Comparison of ENCODE assay signal across 8 cellular contexts in genomic region chr2:8692783-8693768, GRCh38. TPM values are rescaled to one million over a fixed set of nuclear protein-coding genes. Genes with fewer than 3 reads are reported as not detected.
DNase-seq lines count a peak whose midpoint lies in the region; ATAC-seq and TF ChIP-seq lines count a peak whose summit lies in the region.

No MANE protein-coding gene starts in this region.

- peaks cover 6% of the 10 kb centered on the region for H3K9me3 Mint-ChIP-seq in endodermal cell

- TF ChIP-seq CTCF in endodermal cell (conservative IDR thresholded peaks at IDR 0.05), result peak; percentile 93
- peak; percentile 12 to 21 (median 20) for TF ChIP-seq CTCF in uterus (IDR thresholded peaks at IDR 0.05)

- H3K36me3 Mint-ChIP-seq in endodermal cell (ENCODE audit: low read depth), result no peaks in the 10 kb centered on the region

- H3K27me3 ChIP-seq in SJCRH30, result peaks cover 5% of the 10 kb centered on the region; the same call in 1 of the 2 replicates
- H3K27me3 ChIP-seq in endodermal cell (ENCODE audit: control insufficient read depth, insufficient read depth, low read length, poor library complexity, severe bottlenecking), result no peaks in the 10 kb centered on the region
- no peaks in the 10 kb centered on the region for H3K27me3 ChIP-seq in uterus

- no peak for TF ChIP-seq POLR2A in uterus (IDR thresholded peaks at IDR 0.05)

- H3K27me3 Mint-ChIP-seq in endodermal cell (ENCODE audit: insufficient read depth), result no peaks in the 10 kb centered on the region

- 58 to 83% methylated on average over 14 to 37 of the region's 37 CpGs for WGBS in endodermal cell (ENCODE audit: insufficient coverage in 1 of 2, insufficient read length in 1 of 2), 2 experiments

- H3K4me1 Mint-ChIP-seq in endodermal cell, result no peaks in the 10 kb centered on the region

- ATAC-seq in GM18868 (IDR thresholded peaks at IDR 0.05; ENCODE audit: unreplicated experiment) (peak; percentile 50), GM21447 (IDR thresholded peaks at IDR 0.05; ENCODE audit: unreplicated experiment) (no peak)

- DNase-seq in SJCRH30, result peak; percentile 34 to 54
- peak; percentile 91 for DNase-seq in endodermal cell
- peak; percentile 58 for DNase-seq in midbrain (lab: John Stamatoyannopoulos, UW)
- DNase-seq in uterus, result no peak
- no peak for DNase-seq in NCI-H226
- no peak for DNase-seq in EL

- peak overlapping the region; percentile 49 for H3K4me3 Mint-ChIP-seq in endodermal cell

- no peak overlapping the region for H3K4me3 ChIP-seq in SJCRH30
- no peak overlapping the region for H3K4me3 ChIP-seq in endodermal cell (ENCODE audit: low read length)
- no peak overlapping the region for H3K4me3 ChIP-seq in uterus

- no peak overlapping the region for H3K9ac ChIP-seq in endodermal cell (ENCODE audit: extremely low read depth, low read length, poor library complexity, severe bottlenecking)

- no peak overlapping the region for H3K27ac Mint-ChIP-seq in endodermal cell

- no peaks in the 10 kb centered on the region for H3K9me3 ChIP-seq in SJCRH30 (replicated peaks)
- no peaks in the 10 kb centered on the region for H3K9me3 ChIP-seq in endodermal cell (ENCODE audit: control insufficient read depth, low read length)
- H3K9me3 ChIP-seq in uterus, result no peaks in the 10 kb centered on the region

- H3K36me3 ChIP-seq in SJCRH30 (no peaks in the 10 kb centered on the region), endodermal cell (ENCODE audit: control insufficient read depth, insufficient read depth, low read length) (no peaks in the 10 kb centered on the region), uterus (no peaks in the 10 kb centered on the region)

- intact Hi-C loops in uterus (cut with DNase I; ENCODE audit: low total_unique reads), result no loop called here

- H3K27ac ChIP-seq in SJCRH30 (no peak overlapping the region), endodermal cell (ENCODE audit: low read depth, low read length) (no peak overlapping the region), uterus (no peak overlapping the region)

- no peaks in the 10 kb centered on the region for H3K4me1 ChIP-seq in SJCRH30
- no peaks in the 10 kb centered on the region for H3K4me1 ChIP-seq in endodermal cell (ENCODE audit: control insufficient read depth, insufficient read depth, low read length)
- no peaks in the 10 kb centered on the region for H3K4me1 ChIP-seq in uterus

RNA-seq across cellular contexts. Expression of gene ID2, which starts 11.2 kb away (rescaled TPM):
- total RNA-seq in SJCRH30 (2014; rRNA removed; shearing (Covaris generic)), result 15.8 and 17.6 TPM in 2 replicates
- total RNA-seq in endodermal cell, result 10 to 100 TPM; 83.5 to 91.2 TPM
- polyA plus RNA-seq in endodermal cell (2013, experiment 1 of 2), result 408 TPM
- 340 TPM for polyA plus RNA-seq in endodermal cell (2013, experiment 2 of 2)
- total RNA-seq in uterus, result 100 to 1,000 TPM in 2 of 4 donors, 10 to 100 TPM in 2; 36.9 to 341 (median 176) TPM

Comparison
In these comparisons a context has a peak if more than half of its experiments do, and no peak if none do; other contexts are left out.
1. DNase-seq: peak in SJCRH30 (2 of 2), endodermal cell (single experiment) and midbrain (single experiment); none in uterus (0 of 2), NCI-H226 (single experiment) and EL (single experiment).